In the genomic region with DNA sequence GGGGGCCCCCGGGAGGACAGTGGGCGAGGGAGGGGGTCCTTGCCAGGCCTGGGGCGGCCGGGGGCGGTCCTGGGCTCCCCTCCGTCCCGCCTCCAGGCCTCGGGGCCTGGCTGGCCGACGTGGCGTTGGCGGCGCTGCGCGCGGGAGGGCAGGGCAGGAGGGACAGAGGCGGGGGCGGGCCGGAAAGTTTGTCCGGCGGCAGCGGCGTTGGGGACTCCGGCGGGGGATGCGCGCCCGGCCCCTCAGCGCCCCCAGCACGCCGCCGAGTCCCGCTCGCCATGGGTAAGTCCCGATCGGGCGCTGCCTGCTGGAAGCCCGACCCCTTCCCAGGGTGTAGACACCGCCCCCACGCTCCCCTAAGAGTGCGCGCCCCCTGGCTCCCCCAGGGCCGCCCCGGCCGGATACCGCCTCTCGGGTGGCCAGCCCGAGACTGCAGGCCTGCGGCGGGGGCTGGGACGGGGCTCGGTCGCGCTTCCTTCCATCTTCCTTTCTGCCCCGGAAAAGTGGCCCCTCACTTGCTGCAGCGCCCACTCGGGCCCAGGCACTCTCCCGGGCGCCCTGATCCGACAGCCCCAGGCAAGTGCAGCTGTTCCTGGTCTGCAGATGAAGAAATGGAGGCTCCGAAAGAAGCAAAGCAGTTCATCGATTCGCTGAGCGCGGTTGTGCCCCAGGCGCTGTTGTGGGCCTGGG, we compare ENCODE assay signal across 8 cellular contexts. TPM values are rescaled to one million over a fixed set of nuclear protein-coding genes. Genes with fewer than 3 reads are reported as not detected.
A peak's percentile ranks its signal among the peaks of the same experiment; 100 is the strongest.
DNase-seq lines count a peak whose midpoint lies in the region; ATAC-seq and TF ChIP-seq lines count a peak whose summit lies in the region.

A gene (plus strand): TSS at position 191 of the 690 bp plus-strand sequence. CDS start 88 bp downstream, at position 279.

- H3K9ac ChIP-seq in HUES48 (ENCODE audit: low read depth, low read length) = peak within 1 kb of the TSS; percentile 59

- peak within 1 kb of the TSS; percentile 72 for H3K27ac Mint-ChIP-seq in stimulated activated naive B cell treated with anti-CD40 and anti-IgM and Interleukin-4, amounts not matched to agents 10 μg/mL and 1 μg/mL and 100 μg/mL, for 72 hours

- H3K9me3 Mint-ChIP-seq in stimulated activated naive B cell treated with anti-CD40 and anti-IgM and Interleukin-4, amounts not matched to agents 10 μg/mL and 1 μg/mL and 100 μg/mL, for 72 hours = peaks cover 3 to 7% of the 10 kb centered on the region in 2 donors

- H3K27ac ChIP-seq in HUES48 (ENCODE audit: low read depth, low read length) = peak within 1 kb of the TSS; percentile 50

- H3K36me3 Mint-ChIP-seq in stimulated activated naive B cell treated with anti-CD40 and anti-IgM and Interleukin-4, amounts not matched to agents 10 μg/mL and 1 μg/mL and 100 μg/mL, for 72 hours = peaks cover 3 to 4% of the 10 kb centered on the region in 2 donors

- TF ChIP-seq CTCF in cardiac fibroblast (IDR thresholded peaks at IDR 0.05; ENCODE audit: low read depth, low read length) = no peak

- ATAC-seq in left colon = peak; percentile 70
- ATAC-seq in stimulated activated naive B cell treated with anti-CD40 and anti-IgM and Interleukin-4, amounts not matched to agents 10 μg/mL and 1 μg/mL and 100 μg/mL, for 72 hours (replicated peaks) = peak; percentile 61 to 65
- ATAC-seq in GM18498 (IDR thresholded peaks at IDR 0.05; ENCODE audit: unreplicated experiment) = no peak
- ATAC-seq in HG02938 (IDR thresholded peaks at IDR 0.05; ENCODE audit: unreplicated experiment) = no peak

- H3K4me1 Mint-ChIP-seq in stimulated activated naive B cell treated with anti-CD40 and anti-IgM and Interleukin-4, amounts not matched to agents 10 μg/mL and 1 μg/mL and 100 μg/mL, for 72 hours = peaks cover 9 to 16% of the 10 kb centered on the region in 2 donors

- H3K4me1 ChIP-seq in HUES48 (ENCODE audit: control insufficient read depth, insufficient read depth, low read length) = peaks cover 15% of the 10 kb centered on the region

- H3K27me3 ChIP-seq in HUES48 (ENCODE audit: control insufficient read depth, insufficient read depth, low read length) = no peaks in the 10 kb centered on the region

- DNase-seq in AG08395 (ENCODE audit: low spot score) = peak; percentile 86
- DNase-seq in cardiac fibroblast (ENCODE audit: low read depth in 2 of 2) = peak; percentile 61 to 70
- DNase-seq in left colon = peak; percentile 68 to 78
- no peak for DNase-seq in stimulated activated naive B cell treated with anti-CD40 and anti-IgM and Interleukin-4, amounts not matched to agents 10 μg/mL and 1 μg/mL and 100 μg/mL, for 72 hours
- no peak for DNase-seq in NCI-H748 (lab: John Stamatoyannopoulos, UW; ENCODE audit: unreplicated experiment)

- H3K4me3 ChIP-seq in HUES48 (ENCODE audit: low read depth, low read length) = peak within 1 kb of the TSS; percentile 66
- peak within 1 kb of the TSS; percentile 67 to 69 for H3K4me3 ChIP-seq in cardiac fibroblast (replicated peaks in 1 of 2; ENCODE audit: low read depth in 2 of 2, low read length in 2 of 2)

- H3K36me3 ChIP-seq in HUES48 (ENCODE audit: control insufficient read depth, insufficient read depth, low read length) = no peaks in the 10 kb centered on the region

- H3K27me3 Mint-ChIP-seq in stimulated activated naive B cell treated with anti-CD40 and anti-IgM and Interleukin-4, amounts not matched to agents 10 μg/mL and 1 μg/mL and 100 μg/mL, for 72 hours = peaks cover 56 to 63% of the 10 kb centered on the region in 2 donors

- H3K4me3 Mint-ChIP-seq in stimulated activated naive B cell treated with anti-CD40 and anti-IgM and Interleukin-4, amounts not matched to agents 10 μg/mL and 1 μg/mL and 100 μg/mL, for 72 hours = peak within 1 kb of the TSS; percentile 83 to 85

- H3K9me3 ChIP-seq in HUES48 (ENCODE audit: control insufficient read depth, insufficient read depth, low read length) = peaks cover 10% of the 10 kb centered on the region; the same call in 1 of the 2 replicates

- intact Hi-C loops in left colon (cut with DNase I, micrococcal nuclease) = no loop called here

RNA-seq across cellular contexts. Expression of the gene that starts here (rescaled TPM):
- 10 to 100 TPM; 29.1 to 29.6 TPM for total RNA-seq in left colon

Comparison
In these comparisons a context has a peak if more than half of its experiments do, and no peak if none do; other contexts are left out.
1. DNase-seq: peak in AG08395 (single experiment), cardiac fibroblast (2 of 2) and left colon (2 of 2); none in stimulated activated naive B cell treated with anti-CD40 and anti-IgM and Interleukin-4, amounts not matched to agents 10 μg/mL and 1 μg/mL and 100 μg/mL, for 72 hours (single experiment) and NCI-H748 (single experiment).
2. ATAC-seq: peak in left colon (single experiment) and stimulated activated naive B cell treated with anti-CD40 and anti-IgM and Interleukin-4, amounts not matched to agents 10 μg/mL and 1 μg/mL and 100 μg/mL, for 72 hours (2 of 2); none in GM18498 (single experiment) and HG02938 (single experiment).